ENCODE assay signal across 28 cellular contexts in the genomic region with DNA sequence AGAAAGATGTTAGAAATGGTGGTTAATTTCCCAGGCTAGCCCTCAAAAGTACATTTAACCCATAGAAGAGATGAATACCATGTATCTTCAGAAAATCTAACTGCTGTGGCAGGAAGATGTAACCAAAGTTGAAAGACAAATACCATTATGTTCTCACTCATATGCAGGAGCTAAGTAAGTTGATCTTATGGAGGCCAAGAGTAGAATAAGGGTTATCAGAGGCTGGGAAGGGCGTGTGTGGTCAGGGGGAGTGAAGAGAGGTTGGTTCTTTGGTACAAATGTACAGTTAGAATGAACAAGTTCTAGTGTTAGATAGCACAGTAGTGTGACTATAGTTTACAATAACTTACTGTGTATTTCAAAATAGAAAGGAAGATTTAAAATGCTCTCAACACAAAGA.
DNase-seq lines count a peak whose midpoint lies in the region; ATAC-seq and TF ChIP-seq lines count a peak whose summit lies in the region.
"Had no signal": no experiment of that assay in that cellular context is flagged by ENCODE, and none has a peak within 500 bp of the region (broad histone marks: within the 10 kb centered on the region; RNA-seq: fewer than 3 reads in every experiment).

No MANE protein-coding gene starts in this region.

- no peak overlapping the region for H2AFZ ChIP-seq in mesenchymal stem cell (ENCODE audit: low read depth, low read length)

- DNase-seq in left ventricle myocardium inferior (no peak), Right ventricle myocardium superior (no peak), mesenchymal stem cell (no peak), substantia nigra (lab: John Stamatoyannopoulos, UW) (no peak), esophagus muscularis mucosa (ENCODE audit: extremely low spot score) (no peak), AG08396 (ENCODE audit: low spot score) (no peak), NCI-H2081 (lab: John Stamatoyannopoulos, UW) (no peak), retina (no peak)
- DNase-seq: ACHN; CD4-positive, CD25-positive, alpha-beta regulatory T cell; DMS153; DND-41; GOT3; HFFc6; IMR-90; NCI-H1048; NCI-H1417; NCI-H1694; NCI-H2081 treated with DMSO at 0.1 percent for 48 hours; NCI-H2171; NCI-H226; NCI-H510A; NCI-H69; SHP77 treated with DMSO at 0.1 percent for 48 hours had no signal

- H3K27ac ChIP-seq in left ventricle myocardium inferior (replicated peaks) (peak overlapping the region; percentile 76), mesenchymal stem cell (ENCODE audit: low read length, poor library complexity, severe bottlenecking) (no peak overlapping the region), substantia nigra (ENCODE audit: low read depth, low read length, poor library complexity, severe bottlenecking) (peak overlapping the region; percentile 63), esophagus muscularis mucosa (replicated peaks in 1 of 4) (no peak overlapping the region)
- H3K27ac ChIP-seq: 22Rv1, KMS-11, RWPE1 had no signal

- no peak overlapping the region for H3K23ac ChIP-seq in mesenchymal stem cell (ENCODE audit: low read length in 2 of 2)

- no peak overlapping the region for H3K4me3 ChIP-seq in left ventricle myocardium inferior
- H3K4me3 ChIP-seq in mesenchymal stem cell (ENCODE audit: insufficient read depth in 1 of 2, low read depth in 1 of 2, low read length in 2 of 2) = no peak overlapping the region
- H3K4me3 ChIP-seq in esophagus muscularis mucosa = no peak overlapping the region
- H3K4me3 ChIP-seq: HAP-1 had no signal

- H2BK120ac ChIP-seq in mesenchymal stem cell (ENCODE audit: low read depth, low read length) = no peak overlapping the region

- H3K9me3 ChIP-seq in left ventricle myocardium inferior (replicated peaks) = no peaks in the 10 kb centered on the region
- H3K9me3 ChIP-seq in mesenchymal stem cell (ENCODE audit: control insufficient read depth, low read length) = no peaks in the 10 kb centered on the region
- H3K9me3 ChIP-seq in esophagus muscularis mucosa = no peaks in the 10 kb centered on the region
- H3K9me3 ChIP-seq: HAP-1 had no signal

- WGBS in mesenchymal stem cell = 93% methylated on average over 1 of the region's 1 CpG
- WGBS in esophagus muscularis mucosa = 91% methylated on average over 1 of the region's 1 CpG

- H2BK15ac ChIP-seq in mesenchymal stem cell (ENCODE audit: low read depth, poor library complexity, severe bottlenecking) = no peak overlapping the region

- H3K9ac ChIP-seq in mesenchymal stem cell (ENCODE audit: low read length) = peak overlapping the region; percentile 76
- H3K9ac ChIP-seq: KMS-11 had no signal

- H2AK5ac ChIP-seq in mesenchymal stem cell (ENCODE audit: low read length, severe bottlenecking) = no peak overlapping the region

- no peak overlapping the region for H2BK5ac ChIP-seq in mesenchymal stem cell (ENCODE audit: low read depth, low read length, poor library complexity, severe bottlenecking)

- no peak overlapping the region for H2BK12ac ChIP-seq in mesenchymal stem cell (ENCODE audit: low read length in 2 of 2)

- TF ChIP-seq CTCF in left ventricle myocardium inferior (IDR thresholded peaks at IDR 0.05; ENCODE audit: borderline replicate concordance) (no peak), esophagus muscularis mucosa (IDR thresholded peaks at IDR 0.05) (no peak)

- H3K18ac ChIP-seq in mesenchymal stem cell (ENCODE audit: low read depth in 1 of 2, low read length in 2 of 2) = no peak overlapping the region

- H3K4me2 ChIP-seq in mesenchymal stem cell (ENCODE audit: low read length, poor library complexity, severe bottlenecking) = no peak overlapping the region
- H3K4me2 ChIP-seq: KMS-11 had no signal

- H3K36me3 ChIP-seq in left ventricle myocardium inferior = peaks cover 20% of the 10 kb centered on the region
- H3K36me3 ChIP-seq in mesenchymal stem cell (ENCODE audit: control insufficient read depth in 1 of 2, insufficient read depth in 2 of 2, low read depth in 1 of 2, low read length in 2 of 2) = peaks cover 0 to 52% of the 10 kb centered on the region in 2 experiments
- peaks cover 5 to 25% (median 16%) of the 10 kb centered on the region in 4 donors for H3K36me3 ChIP-seq in esophagus muscularis mucosa

- H3K27me3 ChIP-seq in left ventricle myocardium inferior (ENCODE audit: low read depth) (no peaks in the 10 kb centered on the region), mesenchymal stem cell (ENCODE audit: control insufficient read depth in 1 of 2, insufficient read depth in 1 of 2, low read length in 2 of 2) (no peaks in the 10 kb centered on the region), esophagus muscularis mucosa (no peaks in the 10 kb centered on the region)

- H4K8ac ChIP-seq in mesenchymal stem cell (ENCODE audit: low read length) = no peak overlapping the region

- peaks cover 47% of the 10 kb centered on the region for H3K4me1 ChIP-seq in left ventricle myocardium inferior
- H3K4me1 ChIP-seq in mesenchymal stem cell (ENCODE audit: control insufficient read depth, insufficient read depth, low read depth, low read length) = peaks cover 9% of the 10 kb centered on the region
- peaks cover 4 to 26% (median 12%) of the 10 kb centered on the region in 4 donors for H3K4me1 ChIP-seq in esophagus muscularis mucosa
- H3K4me1 ChIP-seq: HAP-1 had no signal

- no peak overlapping the region for H3K14ac ChIP-seq in mesenchymal stem cell (ENCODE audit: low read length in 2 of 2)

- H4K91ac ChIP-seq in mesenchymal stem cell (ENCODE audit: low read length) = no peak overlapping the region

- H3K79me1 ChIP-seq in mesenchymal stem cell (replicated peaks; ENCODE audit: low read length, poor library complexity, severe bottlenecking) = peaks cover 9% of the 10 kb centered on the region

- no peak for TF ChIP-seq EP300 in esophagus muscularis mucosa (IDR thresholded peaks at IDR 0.05)

- no peak for TF ChIP-seq POLR2A in esophagus muscularis mucosa (IDR thresholded peaks at IDR 0.05; ENCODE audit: low read depth)

- no peak for ATAC-seq in Right ventricle myocardium superior (ENCODE audit: poor library complexity)

- no peak overlapping the region for H3K4ac ChIP-seq in mesenchymal stem cell (ENCODE audit: low read depth in 1 of 2, low read length in 2 of 2)

- intact Hi-C loops in left ventricle myocardium inferior (cut with micrococcal nuclease) = no loop called here
- intact Hi-C loops in Right ventricle myocardium superior (cut with DNase I) = no loop called here
- intact Hi-C loops in esophagus muscularis mucosa (cut with DNase I) = no loop called here

Comparison
In these comparisons a context has a peak if more than half of its experiments do, and no peak if none do; other contexts are left out.
1. H3K27ac ChIP-seq: peak in left ventricle myocardium inferior (single experiment) and substantia nigra (single experiment); none in mesenchymal stem cell (single experiment) and esophagus muscularis mucosa (0 of 4).